ENCODE assay signal across 17 cellular contexts in genomic region chrX:123580871-123581270, GRCh38.
DNase-seq lines count a peak whose midpoint lies in the region; ATAC-seq and TF ChIP-seq lines count a peak whose summit lies in the region.
"Had no signal": no experiment of that assay in that cellular context is flagged by ENCODE, and none has a peak within 500 bp of the region (broad histone marks: within the 10 kb centered on the region; RNA-seq: fewer than 3 reads in every experiment).

No MANE protein-coding gene starts in this region.

- peak overlapping the region; percentile 84 for H3K27ac ChIP-seq in GM23338 (ENCODE audit: low read depth)
- peak overlapping the region; percentile 88 for H3K27ac ChIP-seq in HUES64 (ENCODE audit: low read depth, low read length)
- H3K27ac ChIP-seq in RWPE1 = no peak overlapping the region
- H3K27ac ChIP-seq: HL-60 had no signal

- H3K27me3 Mint-ChIP-seq in GM23338 (ENCODE audit: insufficient read depth, low read depth, poor library complexity) = no peaks in the 10 kb centered on the region
- H3K27me3 Mint-ChIP-seq in WTC11 (ENCODE audit: low read depth) = peaks cover 3% of the 10 kb centered on the region; the same call in 1 of the 2 replicates
- H3K27me3 Mint-ChIP-seq: IgD-negative memory B cell had no signal

- TF ChIP-seq CTCF in GM23338 (conservative IDR thresholded peaks at IDR 0.05; ENCODE audit: low read depth in 2 of 2) = no peak
- no peak for TF ChIP-seq CTCF in WTC11 (IDR thresholded peaks at IDR 0.05)
- no peak for TF ChIP-seq CTCF in RWPE1 (conservative IDR thresholded peaks at IDR 0.05; ENCODE audit: low read depth)

- H3F3A ChIP-seq in GM23338 (replicated peaks; ENCODE audit: low read depth) = no peaks in the 10 kb centered on the region

- CTCF ChIA-PET in WTC11 (lab: Charles Lee) = no interaction called here
- CTCF ChIA-PET in RWPE1 (lab: Yijun Ruan, JAX) = no interaction called here

- peaks cover 16% of the 10 kb centered on the region for H3K4me1 ChIP-seq in GM23338 (ENCODE audit: insufficient read depth)
- H3K4me1 ChIP-seq in HUES64 (ENCODE audit: insufficient read depth, low read length) = peaks cover 20% of the 10 kb centered on the region; the same call in 1 of the 2 replicates

- H4K20me1 ChIP-seq in GM23338 (replicated peaks; ENCODE audit: insufficient read depth) = no peaks in the 10 kb centered on the region

- peaks cover 18% of the 10 kb centered on the region; the same call in 2 of the 3 replicates for H3K4me1 Mint-ChIP-seq in GM23338
- peaks cover 30% of the 10 kb centered on the region for H3K4me1 Mint-ChIP-seq in WTC11
- H3K4me1 Mint-ChIP-seq: CD14-positive monocyte, IgD-negative memory B cell had no signal

- no peaks in the 10 kb centered on the region for H3K9me3 ChIP-seq in HUES64 (ENCODE audit: insufficient read depth, low read depth, low read length)

- no peaks in the 10 kb centered on the region for H3K27me3 ChIP-seq in GM23338 (ENCODE audit: insufficient read depth)
- H3K27me3 ChIP-seq in HUES64 (ENCODE audit: insufficient read depth, low read length) = no peaks in the 10 kb centered on the region

- peak overlapping the region; percentile 36; the same call in 1 of the 2 replicates for H3K4me2 ChIP-seq in GM23338

- 20% methylated on average over 1 of the region's 2 CpGs for WGBS in HUES64

- peak overlapping the region; percentile 26; the same call in 1 of the 2 replicates for H3K9ac ChIP-seq in HUES64 (ENCODE audit: low read depth, low read length)

- H3K4me3 Mint-ChIP-seq in GM23338 = peak overlapping the region; percentile 27; the same call in 1 of the 3 replicates
- no peak overlapping the region for H3K4me3 Mint-ChIP-seq in WTC11
- H3K4me3 Mint-ChIP-seq: CD14-positive monocyte; CD8-positive, alpha-beta T cell; IgD-negative memory B cell had no signal

- ATAC-seq in GM23338 (no peak), WTC11 (no peak)
- ATAC-seq: CD8-positive, alpha-beta T cell; HCT116 had no signal

- H3K27ac Mint-ChIP-seq in GM23338 (peak overlapping the region; percentile 88), WTC11 (peak overlapping the region; percentile 84)
- H3K27ac Mint-ChIP-seq: CD14-positive monocyte; CD8-positive, alpha-beta T cell; IgD-negative memory B cell had no signal

- no peaks in the 10 kb centered on the region for H3K79me2 ChIP-seq in GM23338 (replicated peaks; ENCODE audit: insufficient read depth)

- H3K9me3 Mint-ChIP-seq in GM23338 (peaks cover 12% of the 10 kb centered on the region; the same call in 2 of the 3 replicates), WTC11 (peaks cover 8% of the 10 kb centered on the region; the same call in 1 of the 2 replicates)
- H3K9me3 Mint-ChIP-seq: CD8-positive, alpha-beta T cell had no signal

- POLR2A ChIA-PET in WTC11 (lab: Charles Lee) (no interaction called here), RWPE1 (lab: Yijun Ruan, JAX; ENCODE audit: low non-redundant PET) (no interaction called here)

- H3K4me3 ChIP-seq in GM23338 = 0 out of 2 replicates have a peak overlapping the region, but pooled peaks have one; percentile 17
- no peak overlapping the region for H3K4me3 ChIP-seq in HUES64 (ENCODE audit: low read length)

- DNase-seq in GM23338 (ENCODE audit: low spot score) (no peak), WTC11 (ENCODE audit: low spot score) (no peak), globus pallidus (ENCODE audit: low spot score) (no peak), AG08396 (ENCODE audit: low spot score) (no peak), RWPE1 (ENCODE audit: low spot score) (no peak), A172 (ENCODE audit: low spot score) (no peak)
- DNase-seq: CD8-positive, alpha-beta T cell; COR-L47; DMS153; DMS79 treated with DMSO at 0.1 percent for 48 hours; EL; KG1 had no signal

- H3K9me2 ChIP-seq in GM23338 (ENCODE audit: insufficient read depth) = no peaks in the 10 kb centered on the region

- no peaks in the 10 kb centered on the region for H3K36me3 ChIP-seq in GM23338 (ENCODE audit: insufficient read depth)
- H3K36me3 ChIP-seq in HUES64 (ENCODE audit: insufficient read depth, low read length) = no peaks in the 10 kb centered on the region

- H3K36me3 Mint-ChIP-seq in GM23338 (ENCODE audit: low read depth) (peaks cover 2% of the 10 kb centered on the region; the same call in 1 of the 3 replicates), WTC11 (peaks cover 5% of the 10 kb centered on the region)
- H3K36me3 Mint-ChIP-seq: CD14-positive monocyte; CD8-positive, alpha-beta T cell; IgD-negative memory B cell had no signal

- H2AFZ ChIP-seq in GM23338 = no peak overlapping the region

TF ChIP-seq in GM23338, 12 proteins besides CTCF, POLR2A, EP300 and RAD21 (continues in another document):
- TF ChIP-seq STAT1 (IDR thresholded peaks at IDR 0.05; ENCODE audit: unreplicated experiment) (no peak), CREB1 (CRISPR knock-in tag; IDR thresholded peaks at IDR 0.05; ENCODE audit: low read depth) (no peak), NANOG (IDR thresholded peaks at IDR 0.05; ENCODE audit: borderline replicate concordance) (no peak), ZNF114 (CRISPR knock-in tag; IDR thresholded peaks at IDR 0.05) (no peak), EZH2phosphoT487 (IDR thresholded peaks at IDR 0.05; ENCODE audit: unreplicated experiment) (no peak), EZH2 (IDR thresholded peaks at IDR 0.05; ENCODE audit: low read depth, unreplicated experiment) (no peak), ZNF331 (CRISPR knock-in tag; IDR thresholded peaks at IDR 0.05; ENCODE audit: low read depth) (no peak), ETS1 (IDR thresholded peaks at IDR 0.05) (no peak), POLR2AphosphoS5 (IDR thresholded peaks at IDR 0.05; ENCODE audit: low read depth) (no peak)

TF ChIP-seq in WTC11, 78 proteins besides CTCF, POLR2A, EP300 and RAD21 (continues in another document):
- TF ChIP-seq FOXP1 (CRISPR knock-in tag; IDR thresholded peaks at IDR 0.05; ENCODE audit: borderline replicate concordance) (no peak), SMAD3 (CRISPR knock-in tag; IDR thresholded peaks at IDR 0.05; ENCODE audit: borderline replicate concordance) (no peak), MLX (CRISPR knock-in tag; IDR thresholded peaks at IDR 0.05) (no peak), ATF2 (CRISPR knock-in tag; IDR thresholded peaks at IDR 0.05; ENCODE audit: borderline replicate concordance, low read depth) (no peak), CBFB (CRISPR knock-in tag; IDR thresholded peaks at IDR 0.05; ENCODE audit: low read depth) (no peak), ZNF396 (CRISPR knock-in tag; IDR thresholded peaks at IDR 0.05; ENCODE audit: borderline replicate concordance) (no peak), ZNF532 (CRISPR knock-in tag; IDR thresholded peaks at IDR 0.05; ENCODE audit: borderline replicate concordance) (no peak), JUN (CRISPR knock-in tag; IDR thresholded peaks at IDR 0.05) (no peak)
